ENCODE assay signal across 15 cellular contexts in genomic region chr14:52072266-52072780, GRCh38. TPM values are rescaled to one million over a fixed set of nuclear protein-coding genes. Genes with fewer than 3 reads are reported as not detected.
"Had no signal": no experiment of that assay in that cellular context is flagged by ENCODE, and none has a peak within 500 bp of the region (broad histone marks: within the 10 kb centered on the region; RNA-seq: fewer than 3 reads in every experiment).

No MANE protein-coding gene starts in this region.

- DNase-seq: activated CD4-positive, alpha-beta T cell treated with anti-CD3 and anti-CD28 coated beads, Interleukin-2, amount 50 U/mL, for 4 hours; activated CD4-positive, CD25-positive, alpha-beta regulatory T cell; activated effector memory CD4-positive, alpha-beta T cell treated with Interleukin-2 at 50 U/mL for 16 hours; activated T-cell treated with anti-CD3 and anti-CD28 coated beads, Interleukin-2, amount 50 U/mL, for 1 hour; foreskin melanocyte; head of caudate nucleus; left lung; sigmoid colon; stimulated activated CD4-positive, alpha-beta T cell treated with anti-CD3 and anti-CD28 coated beads, Interleukin-2, amount 100 ng/mL, for 48 hours; stimulated activated naive CD8-positive, alpha-beta T cell treated with anti-CD3 and anti-CD28 coated beads, Interleukin-15, Interleukin-2, amounts not matched to agents 100 U/mL and 50 U/mL, for 24 hours; T-helper 2 cell had no signal

- H3K27me3 ChIP-seq: sigmoid colon had no signal

- H3K4me3 ChIP-seq: left lung, prostate gland, sigmoid colon, suprapubic skin had no signal

- H3K27ac ChIP-seq: left lung, neutrophil, prostate gland, sigmoid colon, suprapubic skin had no signal

- H3K9me3 ChIP-seq: left lung, neutrophil, prostate gland, sigmoid colon, suprapubic skin had no signal

- ATAC-seq: activated naive CD4-positive, alpha-beta T cell treated with anti-CD3 and anti-CD28 coated beads, Interleukin-2, amount 50 U/mL, for 72 hours; left lung; stimulated activated naive CD8-positive, alpha-beta T cell treated with anti-CD3 and anti-CD28 coated beads, Interleukin-15, Interleukin-2, amounts not matched to agents 100 U/mL and 50 U/mL, for 24 hours had no signal

- H3K27ac Mint-ChIP-seq: activated naive CD4-positive, alpha-beta T cell treated with anti-CD3 and anti-CD28 coated beads, Interleukin-2, amount 50 U/mL, for 72 hours had no signal

- H3K4me1 ChIP-seq: prostate gland had no signal

- H3K36me3 ChIP-seq: left lung, neutrophil, prostate gland, sigmoid colon, suprapubic skin had no signal

RNA-seq across cellular contexts. Expression of gene NID2, which starts 3.5 kb away (rescaled TPM):
- total RNA-seq: activated naive CD4-positive, alpha-beta T cell treated with anti-CD3 and anti-CD28 coated beads, Interleukin-2, amount 50 U/mL, for 72 hours had no signal
